Comparison of ENCODE assay signal across 25 cellular contexts in the genomic region with DNA sequence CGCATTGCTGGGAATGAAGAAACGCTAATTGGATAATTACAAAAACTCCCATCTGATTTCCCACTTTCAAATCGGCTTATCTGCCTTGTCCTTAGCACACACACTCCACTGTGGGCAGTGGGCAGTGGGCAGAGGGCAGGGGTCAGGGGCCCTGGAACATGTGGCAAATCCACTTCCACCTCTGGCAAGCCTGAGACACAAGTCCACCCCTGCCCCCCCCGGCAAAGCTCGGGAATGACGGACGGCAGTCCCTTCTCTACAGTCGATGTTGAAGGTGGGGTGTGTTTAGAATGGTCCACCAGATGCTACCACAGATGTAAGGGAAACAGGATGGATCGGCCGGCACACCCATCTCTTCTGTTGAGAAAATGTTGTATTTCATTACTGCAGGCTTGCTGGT.
"Had no signal": no experiment of that assay in that cellular context is flagged by ENCODE, and none has a peak within 500 bp of the region (broad histone marks: within the 10 kb centered on the region; RNA-seq: fewer than 3 reads in every experiment).

No MANE protein-coding gene starts in this region.

- H3K36me3 Mint-ChIP-seq: memory B cell; naive thymus-derived CD4-positive, alpha-beta T cell; neural progenitor cell; stimulated activated effector memory CD8-positive, alpha-beta T cell treated with anti-CD3 and anti-CD28 coated beads, Interleukin-12 subunit alpha, Interleukin-12 subunit beta, amount 100 ng/mL, for 72 hours had no signal

- H3K9me3 ChIP-seq: heart left ventricle, ovary, psoas muscle, sigmoid colon, stomach, thyroid gland had no signal

- H3K4me1 ChIP-seq: neural progenitor cell, psoas muscle, sigmoid colon, thyroid gland had no signal

- H3K4me3 Mint-ChIP-seq: effector memory CD8-positive, alpha-beta T cell; memory B cell; naive thymus-derived CD4-positive, alpha-beta T cell; nephron; neural progenitor cell; stimulated activated effector memory CD8-positive, alpha-beta T cell treated with anti-CD3 and anti-CD28 coated beads, Interleukin-12 subunit alpha, Interleukin-12 subunit beta, amount 100 ng/mL, for 72 hours had no signal

- H3K4me3 ChIP-seq: coronary artery, heart left ventricle, hepatocyte, lung, neural progenitor cell, ovary, psoas muscle, sigmoid colon, stomach, thyroid gland had no signal

- H3K27me3 Mint-ChIP-seq: memory B cell had no signal

- H3K27me3 ChIP-seq: ovary, thyroid gland had no signal

- H3K9me3 Mint-ChIP-seq: effector memory CD8-positive, alpha-beta T cell; memory B cell; naive thymus-derived CD4-positive, alpha-beta T cell; nephron; neural progenitor cell; stimulated activated effector memory CD8-positive, alpha-beta T cell treated with anti-CD3 and anti-CD28 coated beads, Interleukin-12 subunit alpha, Interleukin-12 subunit beta, amount 100 ng/mL, for 72 hours had no signal

- H3K36me3 ChIP-seq: heart left ventricle, neural progenitor cell, ovary, sigmoid colon, stomach, thyroid gland had no signal

- H3K27ac ChIP-seq: coronary artery, heart left ventricle, hepatocyte, neural progenitor cell, ovary, psoas muscle, stomach, thyroid gland had no signal

- H3K4me1 Mint-ChIP-seq: memory B cell; naive thymus-derived CD4-positive, alpha-beta T cell; stimulated activated effector memory CD8-positive, alpha-beta T cell treated with anti-CD3 and anti-CD28 coated beads, Interleukin-12 subunit alpha, Interleukin-12 subunit beta, amount 100 ng/mL, for 72 hours had no signal

- DNase-seq: effector memory CD8-positive, alpha-beta T cell; erythroblast; heart left ventricle; kidney; midbrain; naive thymus-derived CD4-positive, alpha-beta T cell; nucleus accumbens; ovary; psoas muscle; right cardiac atrium; sigmoid colon; stimulated activated CD4-positive, alpha-beta T cell treated with anti-CD3 and anti-CD28 coated beads, Interleukin-2, amount 100 ng/mL, for 24 hours; stimulated activated CD4-positive, alpha-beta T cell treated with anti-CD3 and anti-CD28 coated beads, Interleukin-4, amount 100 ng/mL, for 24 hours; stimulated activated naive CD4-positive, alpha-beta T cell treated with Interleukin-2 at 50 U/mL for 16 hours; stomach; thyroid gland; trophoblast cell had no signal

- ATAC-seq: effector memory CD8-positive, alpha-beta T cell; left lobe of liver; naive thymus-derived CD4-positive, alpha-beta T cell; psoas muscle; stimulated activated effector memory CD8-positive, alpha-beta T cell treated with anti-CD3 and anti-CD28 coated beads, Interleukin-12 subunit alpha, Interleukin-12 subunit beta, amount 100 ng/mL, for 72 hours had no signal

- H3K27ac Mint-ChIP-seq: effector memory CD8-positive, alpha-beta T cell; memory B cell; naive thymus-derived CD4-positive, alpha-beta T cell; nephron; stimulated activated effector memory CD8-positive, alpha-beta T cell treated with anti-CD3 and anti-CD28 coated beads, Interleukin-12 subunit alpha, Interleukin-12 subunit beta, amount 100 ng/mL, for 72 hours had no signal
